In genomic region chr11:63849691-63850090, GRCh38 we compare ENCODE assay signal across 23 cellular contexts. TPM values are rescaled to one million over a fixed set of nuclear protein-coding genes. Genes with fewer than 3 reads are reported as not detected.
DNase-seq lines count a peak whose midpoint lies in the region; ATAC-seq and TF ChIP-seq lines count a peak whose summit lies in the region.
"Had no signal": no experiment of that assay in that cellular context is flagged by ENCODE, and none has a peak within 500 bp of the region (broad histone marks: within the 10 kb centered on the region; RNA-seq: fewer than 3 reads in every experiment).

No MANE protein-coding gene starts in this region.

- H3K36me3 ChIP-seq in stomach, result peaks cover 0 to 8% (median 2%) of the 10 kb centered on the region in 4 donors
- no peaks in the 10 kb centered on the region for H3K36me3 ChIP-seq in gastroesophageal sphincter
- H3K36me3 ChIP-seq: neural progenitor cell had no signal

- peak overlapping the region; percentile 4 for H3K27ac Mint-ChIP-seq in activated naive CD4-positive, alpha-beta T cell treated with anti-CD3 and anti-CD28 coated beads, Interleukin-2, amount 50 U/mL, for 24 hours
- peak overlapping the region; percentile 84 to 88 for H3K27ac Mint-ChIP-seq in effector memory CD8-positive, alpha-beta T cell

- H3K4me3 ChIP-seq in stomach (no peak overlapping the region), gastroesophageal sphincter (no peak overlapping the region)
- H3K4me3 ChIP-seq: ascending aorta, hepatocyte, left ventricle myocardium inferior, neural progenitor cell, psoas muscle, testis had no signal

- no peaks in the 10 kb centered on the region for H3K27me3 Mint-ChIP-seq in activated naive CD4-positive, alpha-beta T cell treated with anti-CD3 and anti-CD28 coated beads, Interleukin-2, amount 50 U/mL, for 24 hours
- H3K27me3 Mint-ChIP-seq in effector memory CD8-positive, alpha-beta T cell, result no peaks in the 10 kb centered on the region

- no peak for ATAC-seq in effector memory CD8-positive, alpha-beta T cell (replicated peaks)
- ATAC-seq in gastroesophageal sphincter, result no peak
- ATAC-seq: esophagus mucosa, HCT116, psoas muscle had no signal

- WGBS in stomach, 5 donors, result 62 to 82% (median 66%) methylated on average over 2 of the region's 2 CpGs
- whole genome bisulfite sequencing in gastroesophageal sphincter (ENCODE audit: low coverage in 1 of 2), 2 donors, result 86 to 90% methylated on average over 2 of the region's 2 CpGs

- H3K27ac ChIP-seq in substantia nigra (ENCODE audit: low read depth, low read length, poor library complexity, severe bottlenecking) (peak overlapping the region; percentile 59), stomach (peak overlapping the region in 1 of 5 donors; percentile 36), gastroesophageal sphincter (no peak overlapping the region)
- H3K27ac ChIP-seq: ascending aorta, KMS-11, left ventricle myocardium inferior, neural progenitor cell, psoas muscle, testis had no signal

- peak overlapping the region; percentile 2 for H3K4me3 Mint-ChIP-seq in activated naive CD4-positive, alpha-beta T cell treated with anti-CD3 and anti-CD28 coated beads, Interleukin-2, amount 50 U/mL, for 24 hours
- H3K4me3 Mint-ChIP-seq in effector memory CD8-positive, alpha-beta T cell, result peak overlapping the region in 1 of 2 donors; percentile 25
- H3K4me3 Mint-ChIP-seq: neural progenitor cell had no signal

- H3K4me1 Mint-ChIP-seq in activated naive CD4-positive, alpha-beta T cell treated with anti-CD3 and anti-CD28 coated beads, Interleukin-2, amount 50 U/mL, for 24 hours, result peaks cover 78% of the 10 kb centered on the region
- H3K4me1 Mint-ChIP-seq in effector memory CD8-positive, alpha-beta T cell (ENCODE audit: low read depth in 2 of 2), result peaks cover 46 to 55% of the 10 kb centered on the region in 2 donors

- H3K4me1 ChIP-seq in stomach, result peaks cover 45 to 93% (median 77%) of the 10 kb centered on the region in 4 donors
- peaks cover 0 to 66% (median 14%) of the 10 kb centered on the region in 3 donors for H3K4me1 ChIP-seq in gastroesophageal sphincter
- H3K4me1 ChIP-seq: ascending aorta had no signal

- intact Hi-C loops in stomach (cut with DNase I; ENCODE audit: low total_unique reads), result no loop called here

- no peaks in the 10 kb centered on the region for H3K27me3 ChIP-seq in stomach
- no peaks in the 10 kb centered on the region for H3K27me3 ChIP-seq in gastroesophageal sphincter
- H3K27me3 ChIP-seq: ascending aorta, hepatocyte, neural progenitor cell, testis had no signal

- TF ChIP-seq POLR2A in stomach (IDR thresholded peaks at IDR 0.05) (no peak), gastroesophageal sphincter (IDR thresholded peaks at IDR 0.05) (no peak)

- H3K36me3 Mint-ChIP-seq in activated naive CD4-positive, alpha-beta T cell treated with anti-CD3 and anti-CD28 coated beads, Interleukin-2, amount 50 U/mL, for 24 hours, result peaks cover 6% of the 10 kb centered on the region
- peaks cover 37% of the 10 kb centered on the region for H3K36me3 Mint-ChIP-seq in effector memory CD8-positive, alpha-beta T cell (ENCODE audit: insufficient read depth)

- DNase-seq in activated naive CD4-positive, alpha-beta T cell treated with anti-CD3 and anti-CD28 coated beads, Interleukin-2, amount 50 U/mL, for 16 hours, result no peak
- DNase-seq in SK-MEL-5 (ENCODE audit: low read depth, low spot score) (peak; percentile 31), substantia nigra (lab: John Stamatoyannopoulos, UW) (no peak), stomach (no peak), NCI-H226 (no peak)
- no peak for DNase-seq in effector memory CD8-positive, alpha-beta T cell
- DNase-seq: activated CD4-positive, alpha-beta T cell treated with anti-CD3 and anti-CD28 coated beads for 4 hours; activated naive CD4-positive, alpha-beta T cell; effector CD4-positive, alpha-beta T cell; foreskin melanocyte; left ventricle myocardium inferior; NCI-H1694; NCI-H748 treated with DMSO at 0.1 percent for 48 hours; psoas muscle; testis had no signal

- TF ChIP-seq CTCF in stomach (IDR thresholded peaks at IDR 0.05) (no peak), gastroesophageal sphincter (IDR thresholded peaks at IDR 0.05) (no peak)

- H3K9me3 Mint-ChIP-seq in activated naive CD4-positive, alpha-beta T cell treated with anti-CD3 and anti-CD28 coated beads, Interleukin-2, amount 50 U/mL, for 24 hours, result no peaks in the 10 kb centered on the region
- no peaks in the 10 kb centered on the region for H3K9me3 Mint-ChIP-seq in effector memory CD8-positive, alpha-beta T cell
- H3K9me3 Mint-ChIP-seq: neural progenitor cell had no signal

- H3K9me3 ChIP-seq in stomach (no peaks in the 10 kb centered on the region), gastroesophageal sphincter (no peaks in the 10 kb centered on the region)
- H3K9me3 ChIP-seq: ascending aorta, left ventricle myocardium inferior, psoas muscle, testis had no signal

- in situ Hi-C loops in SK-MEL-5 (cut with HindIII; ENCODE audit: low pct_unique_long_range_greater_than_20kb, low sequenced_read_pairs), result no loop called here

- no peak for TF ChIP-seq EP300 in stomach (IDR thresholded peaks at IDR 0.05)
- no peak for TF ChIP-seq EP300 in gastroesophageal sphincter (IDR thresholded peaks at IDR 0.05)

RNA-seq across cellular contexts. Expression of gene MARK2, which starts 10.8 kb away (rescaled TPM):
- total RNA-seq in SK-MEL-5 (2014; rRNA removed; shearing (Covaris generic)), result 7.8 and 11.2 TPM in 2 replicates
- polyA plus RNA-seq in SK-MEL-5 (2015; cell fraction: cytosol; rRNA removed), result 22.4 and 23.0 TPM in 2 replicates
- polyA plus RNA-seq in SK-MEL-5 (2015; cell fraction: nucleus; rRNA removed), result 13.4 and 14.4 TPM in 2 replicates
- 100 to 1,000 TPM in 1 of 5 donors, 10 to 100 TPM in 4; 13.8 to 128 (median 34.8) TPM for total RNA-seq in stomach
- 10 to 100 TPM in 2 of 3 donors, 1 to 10 TPM in 1; 8.8 to 18.2 (median 13.9) TPM for polyA plus RNA-seq in stomach
- total RNA-seq in gastroesophageal sphincter, result 10 to 100 TPM; 17.4 to 42.5 (median 23.8) TPM

RNA-seq across cellular contexts. Expression of gene SPINDOC, which starts 36.4 kb away (rescaled TPM):
- 15.0 and 17.7 TPM in 2 replicates for total RNA-seq in SK-MEL-5 (2014; rRNA removed; shearing (Covaris generic))
- polyA plus RNA-seq in SK-MEL-5 (2015; cell fraction: cytosol; rRNA removed), result 30.3 and 36.1 TPM in 2 replicates
- polyA plus RNA-seq in SK-MEL-5 (2015; cell fraction: nucleus; rRNA removed), result 17.3 and 21.1 TPM in 2 replicates
- total RNA-seq in stomach (10 to 100 TPM in 1 of 5 donors, 1 to 10 TPM in 3, under 1 TPM in 1; 0.45 to 13.6 (median 5.7) TPM), gastroesophageal sphincter (10 to 100 TPM; 14.3 to 18.6 (median 15.5) TPM)
- 10 to 100 TPM in 1 of 3 donors, 1 to 10 TPM in 2; 4.6 to 12.1 (median 5.8) TPM for polyA plus RNA-seq in stomach
